ENCODE assay signal across 1 cellular context in genomic region chr1:25543425-25544242, GRCh38.
TF ChIP-seq lines count a peak whose summit lies in the region.

LDLRAP1 (plus strand) TSS chr1:25543606; CDS start chr1:25543699, 93 bp downstream.

TF ChIP-seq in K562, 482 proteins besides CTCF, POLR2A, EP300 and RAD21 (continued from another document and continues in another):
- no peak for TF ChIP-seq E2F8 (IDR thresholded peaks at IDR 0.05; ENCODE audit: low read depth, partially characterized antibody)
- TF ChIP-seq E2F6 (IDR thresholded peaks at IDR 0.05; ENCODE audit: borderline replicate concordance in 1 of 2, extremely low read depth in 1 of 2, insufficient read depth in 1 of 2, insufficient read length in 1 of 2, low read depth in 1 of 2, low read length in 1 of 2, poor library complexity in 1 of 2, severe bottlenecking in 1 of 2), result peak in 1 of 2 experiments; percentile 7
- peak in 1 of 2 experiments; percentile 62; a peak in 2 of 4 replicates for TF ChIP-seq ZNF639 (CRISPR knock-in tag; conservative IDR thresholded peaks at IDR 0.05 in 1 of 2, IDR thresholded peaks at IDR 0.05 in 1 of 2)
- no peak for TF ChIP-seq ZNF507 (tag; conservative IDR thresholded peaks at IDR 0.05)
- no peak for TF ChIP-seq FOXJ3 (CRISPR knock-in tag; IDR thresholded peaks at IDR 0.05)
- TF ChIP-seq HMG20A (CRISPR knock-in tag; conservative IDR thresholded peaks at IDR 0.05), result no peak
- no peak for TF ChIP-seq DNMT1 (IDR thresholded peaks at IDR 0.05)
- peak; percentile 51 for TF ChIP-seq FIP1L1 (IDR thresholded peaks at IDR 0.05; ENCODE audit: low read depth, low read length, poor library complexity, severe bottlenecking)
- TF ChIP-seq TBP (optimal IDR thresholded peaks at IDR 0.05; ENCODE audit: low read depth, low read length), result peak; percentile 49
- TF ChIP-seq NFE2 (IDR thresholded peaks at IDR 0.05; ENCODE audit: low read depth), result no peak
- TF ChIP-seq ZMIZ1 (IDR thresholded peaks at IDR 0.05; ENCODE audit: low read depth in 2 of 2, low read length in 2 of 2), result no peak
- TF ChIP-seq NONO (IDR thresholded peaks at IDR 0.05; ENCODE audit: low read depth in 2 of 2, low read length in 1 of 2), result peak; percentile 57 to 95
- no peak for TF ChIP-seq MTA2 (IDR thresholded peaks at IDR 0.05; ENCODE audit: low read depth)
- no peak for TF ChIP-seq SLC30A9 (CRISPR knock-in tag; IDR thresholded peaks at IDR 0.05)
- TF ChIP-seq ZNF586 (CRISPR knock-in tag; conservative IDR thresholded peaks at IDR 0.05), result no peak
- peak; percentile 74 for TF ChIP-seq ZFX (CRISPR knock-in tag; IDR thresholded peaks at IDR 0.05)
- no peak for TF ChIP-seq ZNF197 (CRISPR knock-in tag; IDR thresholded peaks at IDR 0.05; ENCODE audit: low read depth)
- TF ChIP-seq CGGBP1 (CRISPR knock-in tag; IDR thresholded peaks at IDR 0.05), result 0 out of 2 replicates have a peak, but pooled peaks have one; percentile 19
- no peak for TF ChIP-seq RCOR1 (IDR thresholded peaks at IDR 0.05; ENCODE audit: borderline replicate concordance in 1 of 2, low read depth in 2 of 2, low read length in 2 of 2)
- peak; percentile 99 for TF ChIP-seq CTBP1 (IDR thresholded peaks at IDR 0.05; ENCODE audit: borderline replicate concordance)
- TF ChIP-seq PRPF4 (IDR thresholded peaks at IDR 0.05; ENCODE audit: insufficient read depth, low read depth, low read length, poor library complexity, severe bottlenecking), result no peak
- no peak for TF ChIP-seq NFRKB (IDR thresholded peaks at IDR 0.05; ENCODE audit: low read depth)
- TF ChIP-seq ZKSCAN8 (CRISPR knock-in tag; IDR thresholded peaks at IDR 0.05), result no peak
- no peak for TF ChIP-seq E2F1 (CRISPR knock-in tag; IDR thresholded peaks at IDR 0.05)
- TF ChIP-seq HDAC8 (tag; IDR thresholded peaks at IDR 0.05), result 0 out of 2 replicates have a peak, but pooled peaks have one; percentile 35
- TF ChIP-seq NRF1 (conservative IDR thresholded peaks at IDR 0.05 in 1 of 2, IDR thresholded peaks at IDR 0.05 in 1 of 2), result peak in 1 of 2 experiments; percentile 77; a peak in 2 of 4 replicates
- TF ChIP-seq EGR1 (conservative IDR thresholded peaks at IDR 0.05), result peak; percentile 20; the same call in 1 of the 2 replicates
- no peak for TF ChIP-seq PTBP1 (IDR thresholded peaks at IDR 0.05; ENCODE audit: low read depth, low read length)
- TF ChIP-seq ZKSCAN3 (CRISPR knock-in tag; IDR thresholded peaks at IDR 0.05), result no peak
- TF ChIP-seq HBP1 (CRISPR knock-in tag; IDR thresholded peaks at IDR 0.05), result no peak
- no peak for TF ChIP-seq ARNT (IDR thresholded peaks at IDR 0.05)
- TF ChIP-seq L3MBTL2 (IDR thresholded peaks at IDR 0.05), result peak; percentile 40; the same call in 1 of the 2 replicates
- TF ChIP-seq TEAD4 (IDR thresholded peaks at IDR 0.05; ENCODE audit: low read length), result no peak
- TF ChIP-seq TEAD4 (CRISPR knock-in tag; IDR thresholded peaks at IDR 0.05; ENCODE audit: borderline replicate concordance), result no peak
- TF ChIP-seq ELF4 (CRISPR knock-in tag; IDR thresholded peaks at IDR 0.05), result no peak
- TF ChIP-seq ZNF76 (CRISPR knock-in tag; IDR thresholded peaks at IDR 0.05; ENCODE audit: borderline replicate concordance), result no peak
- TF ChIP-seq ZNF561 (CRISPR knock-in tag; conservative IDR thresholded peaks at IDR 0.05), result no peak
- no peak for TF ChIP-seq GATA2 (CRISPR knock-in tag; IDR thresholded peaks at IDR 0.05)
- no peak for TF ChIP-seq ZNF583 (CRISPR knock-in tag; IDR thresholded peaks at IDR 0.05)
- TF ChIP-seq RFX1 (IDR thresholded peaks at IDR 0.05), result no peak
- TF ChIP-seq RREB1 (CRISPR knock-in tag; IDR thresholded peaks at IDR 0.05), result no peak
- no peak; the same call in 1 of the 2 replicates for TF ChIP-seq ETS1 (conservative IDR thresholded peaks at IDR 0.05; ENCODE audit: control insufficient read depth, low read depth, low read length)
- peak; percentile 25 for TF ChIP-seq KDM5B (IDR thresholded peaks at IDR 0.05; ENCODE audit: insufficient replicate concordance, low read depth, low read length)
- TF ChIP-seq MTA3 (IDR thresholded peaks at IDR 0.05; ENCODE audit: borderline replicate concordance), result peak; percentile 57; the same call in 1 of the 2 replicates
- no peak; a peak in 2 of 4 replicates for TF ChIP-seq MAZ (CRISPR knock-in tag; conservative IDR thresholded peaks at IDR 0.05 in 1 of 2, IDR thresholded peaks at IDR 0.05 in 1 of 2)
- peak; percentile 81 for TF ChIP-seq HNRNPLL (IDR thresholded peaks at IDR 0.05; ENCODE audit: low read depth, low read length, poor library complexity, severe bottlenecking)
